In the genomic region with DNA sequence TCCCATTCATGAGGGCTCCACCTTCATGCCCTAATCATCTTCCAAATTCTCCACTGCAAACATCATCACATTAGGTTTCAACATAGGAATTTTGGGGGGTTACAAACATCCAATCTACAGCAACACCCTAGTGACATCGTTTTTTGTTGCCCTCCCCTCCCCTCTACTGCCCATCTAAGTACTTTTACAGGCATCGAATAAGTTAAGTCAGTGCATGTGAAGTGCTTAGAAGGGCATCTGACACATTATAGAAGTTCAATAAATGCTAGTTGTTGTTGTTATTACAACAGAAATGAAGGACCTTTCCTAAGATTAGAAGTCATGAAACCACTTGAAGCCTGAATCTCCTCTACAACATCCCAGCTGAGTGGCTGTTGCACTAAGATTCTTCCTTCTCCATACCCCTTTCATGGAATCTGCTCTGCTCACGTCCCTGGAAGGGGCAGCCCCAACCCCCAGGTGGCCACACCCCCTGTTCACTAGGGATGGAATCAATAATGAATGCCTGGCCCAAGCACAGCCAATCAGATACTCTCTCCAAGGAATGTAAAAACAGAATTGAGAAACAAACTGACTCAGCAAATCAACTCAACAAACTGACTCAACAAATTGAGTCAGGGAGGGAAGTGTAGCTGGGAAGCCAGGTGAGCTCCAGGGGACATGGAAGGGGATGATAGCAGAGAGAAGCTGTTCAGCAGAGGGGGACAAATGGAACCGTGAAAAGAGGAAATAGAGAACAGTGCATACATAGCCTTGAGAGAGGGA, we compare ENCODE assay signal across 1 cellular context.
TF ChIP-seq lines count a peak whose summit lies in the region.

No MANE protein-coding gene starts in this region.

TF ChIP-seq in HepG2, 621 proteins besides CTCF, POLR2A, EP300 and RAD21 (continued from another document):
- TF ChIP-seq, protein P1, sequence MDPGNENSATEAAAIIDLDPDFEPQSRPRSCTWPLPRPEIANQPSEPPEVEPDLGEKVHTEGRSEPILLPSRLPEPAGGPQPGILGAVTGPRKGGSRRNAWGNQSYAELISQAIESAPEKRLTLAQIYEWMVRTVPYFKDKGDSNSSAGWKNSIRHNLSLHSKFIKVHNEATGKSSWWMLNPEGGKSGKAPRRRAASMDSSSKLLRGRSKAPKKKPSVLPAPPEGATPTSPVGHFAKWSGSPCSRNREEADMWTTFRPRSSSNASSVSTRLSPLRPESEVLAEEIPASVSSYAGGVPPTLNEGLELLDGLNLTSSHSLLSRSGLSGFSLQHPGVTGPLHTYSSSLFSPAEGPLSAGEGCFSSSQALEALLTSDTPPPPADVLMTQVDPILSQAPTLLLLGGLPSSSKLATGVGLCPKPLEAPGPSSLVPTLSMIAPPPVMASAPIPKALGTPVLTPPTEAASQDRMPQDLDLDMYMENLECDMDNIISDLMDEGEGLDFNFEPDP (CRISPR knock-in tag; conservative IDR thresholded peaks at IDR 0.05), result 0 out of 2 replicates have a peak, but pooled peaks have one; percentile 84
- TF ChIP-seq, protein P2, sequence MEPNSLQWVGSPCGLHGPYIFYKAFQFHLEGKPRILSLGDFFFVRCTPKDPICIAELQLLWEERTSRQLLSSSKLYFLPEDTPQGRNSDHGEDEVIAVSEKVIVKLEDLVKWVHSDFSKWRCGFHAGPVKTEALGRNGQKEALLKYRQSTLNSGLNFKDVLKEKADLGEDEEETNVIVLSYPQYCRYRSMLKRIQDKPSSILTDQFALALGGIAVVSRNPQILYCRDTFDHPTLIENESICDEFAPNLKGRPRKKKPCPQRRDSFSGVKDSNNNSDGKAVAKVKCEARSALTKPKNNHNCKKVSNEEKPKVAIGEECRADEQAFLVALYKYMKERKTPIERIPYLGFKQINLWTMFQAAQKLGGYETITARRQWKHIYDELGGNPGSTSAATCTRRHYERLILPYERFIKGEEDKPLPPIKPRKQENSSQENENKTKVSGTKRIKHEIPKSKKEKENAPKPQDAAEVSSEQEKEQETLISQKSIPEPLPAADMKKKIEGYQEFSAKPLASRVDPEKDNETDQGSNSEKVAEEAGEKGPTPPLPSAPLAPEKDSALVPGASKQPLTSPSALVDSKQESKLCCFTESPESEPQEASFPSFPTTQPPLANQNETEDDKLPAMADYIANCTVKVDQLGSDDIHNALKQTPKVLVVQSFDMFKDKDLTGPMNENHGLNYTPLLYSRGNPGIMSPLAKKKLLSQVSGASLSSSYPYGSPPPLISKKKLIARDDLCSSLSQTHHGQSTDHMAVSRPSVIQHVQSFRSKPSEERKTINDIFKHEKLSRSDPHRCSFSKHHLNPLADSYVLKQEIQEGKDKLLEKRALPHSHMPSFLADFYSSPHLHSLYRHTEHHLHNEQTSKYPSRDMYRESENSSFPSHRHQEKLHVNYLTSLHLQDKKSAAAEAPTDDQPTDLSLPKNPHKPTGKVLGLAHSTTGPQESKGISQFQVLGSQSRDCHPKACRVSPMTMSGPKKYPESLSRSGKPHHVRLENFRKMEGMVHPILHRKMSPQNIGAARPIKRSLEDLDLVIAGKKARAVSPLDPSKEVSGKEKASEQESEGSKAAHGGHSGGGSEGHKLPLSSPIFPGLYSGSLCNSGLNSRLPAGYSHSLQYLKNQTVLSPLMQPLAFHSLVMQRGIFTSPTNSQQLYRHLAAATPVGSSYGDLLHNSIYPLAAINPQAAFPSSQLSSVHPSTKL (CRISPR knock-in tag; IDR thresholded peaks at IDR 0.05), result peak; percentile 37; the same call in 1 of the 2 replicates
- no peak for TF ChIP-seq ZBTB7A (CRISPR knock-in tag; IDR thresholded peaks at IDR 0.05)
- no peak for TF ChIP-seq ADNP (CRISPR knock-in tag; IDR thresholded peaks at IDR 0.05)
- TF ChIP-seq, protein P3, sequence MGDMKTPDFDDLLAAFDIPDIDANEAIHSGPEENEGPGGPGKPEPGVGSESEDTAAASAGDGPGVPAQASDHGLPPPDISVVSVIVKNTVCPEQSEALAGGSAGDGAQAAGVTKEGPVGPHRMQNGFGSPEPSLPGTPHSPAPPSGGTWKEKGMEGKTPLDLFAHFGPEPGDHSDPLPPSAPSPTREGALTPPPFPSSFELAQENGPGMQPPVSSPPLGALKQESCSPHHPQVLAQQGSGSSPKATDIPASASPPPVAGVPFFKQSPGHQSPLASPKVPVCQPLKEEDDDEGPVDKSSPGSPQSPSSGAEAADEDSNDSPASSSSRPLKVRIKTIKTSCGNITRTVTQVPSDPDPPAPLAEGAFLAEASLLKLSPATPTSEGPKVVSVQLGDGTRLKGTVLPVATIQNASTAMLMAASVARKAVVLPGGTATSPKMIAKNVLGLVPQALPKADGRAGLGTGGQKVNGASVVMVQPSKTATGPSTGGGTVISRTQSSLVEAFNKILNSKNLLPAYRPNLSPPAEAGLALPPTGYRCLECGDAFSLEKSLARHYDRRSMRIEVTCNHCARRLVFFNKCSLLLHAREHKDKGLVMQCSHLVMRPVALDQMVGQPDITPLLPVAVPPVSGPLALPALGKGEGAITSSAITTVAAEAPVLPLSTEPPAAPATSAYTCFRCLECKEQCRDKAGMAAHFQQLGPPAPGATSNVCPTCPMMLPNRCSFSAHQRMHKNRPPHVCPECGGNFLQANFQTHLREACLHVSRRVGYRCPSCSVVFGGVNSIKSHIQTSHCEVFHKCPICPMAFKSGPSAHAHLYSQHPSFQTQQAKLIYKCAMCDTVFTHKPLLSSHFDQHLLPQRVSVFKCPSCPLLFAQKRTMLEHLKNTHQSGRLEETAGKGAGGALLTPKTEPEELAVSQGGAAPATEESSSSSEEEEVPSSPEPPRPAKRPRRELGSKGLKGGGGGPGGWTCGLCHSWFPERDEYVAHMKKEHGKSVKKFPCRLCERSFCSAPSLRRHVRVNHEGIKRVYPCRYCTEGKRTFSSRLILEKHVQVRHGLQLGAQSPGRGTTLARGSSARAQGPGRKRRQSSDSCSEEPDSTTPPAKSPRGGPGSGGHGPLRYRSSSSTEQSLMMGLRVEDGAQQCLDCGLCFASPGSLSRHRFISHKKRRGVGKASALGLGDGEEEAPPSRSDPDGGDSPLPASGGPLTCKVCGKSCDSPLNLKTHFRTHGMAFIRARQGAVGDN (CRISPR knock-in tag; IDR thresholded peaks at IDR 0.05), result no peak
- TF ChIP-seq MAFG (CRISPR knock-in tag; IDR thresholded peaks at IDR 0.05), result peak; percentile 97
- peak; percentile 37 for TF ChIP-seq BCL6 (CRISPR knock-in tag; IDR thresholded peaks at IDR 0.05)
- no peak for TF ChIP-seq ZNF274 (CRISPR knock-in tag; IDR thresholded peaks at IDR 0.05)
- TF ChIP-seq NFYC (CRISPR knock-in tag; IDR thresholded peaks at IDR 0.05), result peak; percentile 34; the same call in 1 of the 2 replicates
- no peak for TF ChIP-seq NFATC3 (CRISPR knock-in tag; IDR thresholded peaks at IDR 0.05)
- TF ChIP-seq ELF1 (CRISPR knock-in tag; IDR thresholded peaks at IDR 0.05), result peak; percentile 9; the same call in 1 of the 2 replicates
- TF ChIP-seq ZNF780A (CRISPR knock-in tag; IDR thresholded peaks at IDR 0.05), result no peak
- TF ChIP-seq ZNF350 (CRISPR knock-in tag; IDR thresholded peaks at IDR 0.05; ENCODE audit: borderline replicate concordance, low read depth), result peak; percentile 40; the same call in 1 of the 2 replicates
- TF ChIP-seq, protein P4, sequence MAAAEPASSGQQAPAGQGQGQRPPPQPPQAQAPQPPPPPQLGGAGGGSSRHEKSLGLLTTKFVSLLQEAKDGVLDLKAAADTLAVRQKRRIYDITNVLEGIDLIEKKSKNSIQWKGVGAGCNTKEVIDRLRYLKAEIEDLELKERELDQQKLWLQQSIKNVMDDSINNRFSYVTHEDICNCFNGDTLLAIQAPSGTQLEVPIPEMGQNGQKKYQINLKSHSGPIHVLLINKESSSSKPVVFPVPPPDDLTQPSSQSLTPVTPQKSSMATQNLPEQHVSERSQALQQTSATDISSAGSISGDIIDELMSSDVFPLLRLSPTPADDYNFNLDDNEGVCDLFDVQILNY (CRISPR knock-in tag; conservative IDR thresholded peaks at IDR 0.05), result no peak
- no peak for TF ChIP-seq ZBTB20 (CRISPR knock-in tag; IDR thresholded peaks at IDR 0.05; ENCODE audit: borderline replicate concordance, low read depth)
